Comparison of ENCODE assay signal across 8 cellular contexts in genomic region chr11:75768909-75769771, GRCh38. TPM values are rescaled to one million over a fixed set of nuclear protein-coding genes. Genes with fewer than 3 reads are reported as not detected.
DNase-seq lines count a peak whose midpoint lies in the region; ATAC-seq and TF ChIP-seq lines count a peak whose summit lies in the region.

No MANE protein-coding gene starts in this region.

- TF ChIP-seq CTCF in C4-2B (conservative IDR thresholded peaks at IDR 0.05), result no peak
- TF ChIP-seq CTCF in coronary artery (IDR thresholded peaks at IDR 0.05), result no peak
- TF ChIP-seq CTCF in omental fat pad (IDR thresholded peaks at IDR 0.05), result no peak

- H3K27me3 ChIP-seq in mucosa of stomach (ENCODE audit: control insufficient read depth, insufficient read depth, low read length), result peaks cover 13% of the 10 kb centered on the region

- H3K9me3 ChIP-seq in KOPT-K1 (ENCODE audit: insufficient read depth, low read length, poor library complexity, severe bottlenecking) (no peaks in the 10 kb centered on the region), mucosa of stomach (ENCODE audit: control insufficient read depth, low read length) (no peaks in the 10 kb centered on the region)

- peak overlapping the region; percentile 76 for H3K4me3 ChIP-seq in coronary artery
- H3K4me3 ChIP-seq in mucosa of stomach (ENCODE audit: low read length), result peak overlapping the region; percentile 49

- no peak for ATAC-seq in omental fat pad (ENCODE audit: low FRiP score)
- ATAC-seq in GM18870 (IDR thresholded peaks at IDR 0.05; ENCODE audit: unreplicated experiment), result no peak

- DNase-seq in coronary artery (ENCODE audit: low spot score) (no peak), dedifferentiated amniotic fluid mesenchymal stem cell (ENCODE audit: extremely low spot score) (no peak), omental fat pad (ENCODE audit: low spot score) (no peak), COR-L47 (lab: John Stamatoyannopoulos, UW) (no peak)

- H3K27ac ChIP-seq in C4-2B, result peak overlapping the region; percentile 86
- H3K27ac ChIP-seq in KOPT-K1 (ENCODE audit: low read depth, low read length, poor library complexity, severe bottlenecking), result peak overlapping the region; percentile 63
- no peak overlapping the region for H3K27ac ChIP-seq in coronary artery

- H3K9ac ChIP-seq in mucosa of stomach (ENCODE audit: low read length), result peak overlapping the region; percentile 86

- H3K36me3 ChIP-seq in KOPT-K1 (ENCODE audit: insufficient read depth, low read length) (no peaks in the 10 kb centered on the region), mucosa of stomach (ENCODE audit: control insufficient read depth, insufficient read depth, low read length) (no peaks in the 10 kb centered on the region)

- H3K4me1 ChIP-seq in mucosa of stomach (ENCODE audit: control insufficient read depth, insufficient read depth, low read length), result peaks cover 13% of the 10 kb centered on the region

RNA-seq across cellular contexts. Expression of gene DGAT2, which starts 0.6 kb away (rescaled TPM):
- 100 to 1,000 TPM in 3 of 4 donors, 10 to 100 TPM in 1; 67.7 to 663 (median 270) TPM for total RNA-seq in omental fat pad

RNA-seq across cellular contexts. Expression of gene UVRAG, which starts 45.9 kb away (rescaled TPM):
- 10 to 100 TPM; 39.6 to 72.9 (median 61.5) TPM for total RNA-seq in omental fat pad

RNA-seq across cellular contexts. Expression of gene MOGAT2, which starts 51.5 kb away (rescaled TPM):
- total RNA-seq in omental fat pad, result not detected

Comparison
In these comparisons a context has a peak if more than half of its experiments do, and no peak if none do; other contexts are left out.
1. H3K27ac ChIP-seq: peak in C4-2B (single experiment) and KOPT-K1 (single experiment); none in coronary artery (0 of 2).